In genomic region chr1:182107218-182107617, GRCh38 we compare ENCODE assay signal across 28 cellular contexts. TPM values are rescaled to one million over a fixed set of nuclear protein-coding genes. Genes with fewer than 3 reads are reported as not detected.
DNase-seq lines count a peak whose midpoint lies in the region; ATAC-seq, FAIRE-seq and TF ChIP-seq lines count a peak whose summit lies in the region.
"Had no signal": no experiment of that assay in that cellular context is flagged by ENCODE, and none has a peak within 500 bp of the region (broad histone marks: within the 10 kb centered on the region; RNA-seq: fewer than 3 reads in every experiment).

No MANE protein-coding gene starts in this region.

- no peak overlapping the region for H3K23ac ChIP-seq in H1 (ENCODE audit: insufficient read length)

- H2BK5ac ChIP-seq in H1 (ENCODE audit: low read depth, low read length) = no peak overlapping the region

- H3K23me2 ChIP-seq in H1 (ENCODE audit: low read depth, low read length) = no peaks in the 10 kb centered on the region

- 98% methylated on average over 2 of the region's 2 CpGs; no CpG with 5 or more reads in 1 of the 2 experiments for WGBS in H1 (ENCODE audit: extremely low coverage in 1 of 2, insufficient coverage in 1 of 2, insufficient read length in 1 of 2, insufficient replicate concordance in 2 of 2, low coverage in 1 of 2, low lambda C conversion rate in 2 of 2, missing lambda C conversion rate in 1 of 2), 2 experiments
- 88 to 98% methylated on average over 2 of the region's 2 CpGs for WGBS in aorta, 2 donors

- no peak overlapping the region for H3K56ac ChIP-seq in H1 (replicated peaks; ENCODE audit: insufficient read length, low read depth, low read length)

- H2BK120ac ChIP-seq in H1 (replicated peaks; ENCODE audit: low read depth, low read length) = no peak overlapping the region

- no peak for FAIRE-seq in H1 (lab: Jason Lieb, UNC)
- FAIRE-seq: G401.6, GM19239, K562 had no signal

- TF ChIP-seq CTCF in H1 (IDR thresholded peaks at IDR 0.05; ENCODE audit: control extremely low read depth in 1 of 3, insufficient read depth in 1 of 3, low read depth in 1 of 3, low read length in 3 of 3) = no peak

- H3K36me3 Mint-ChIP-seq in activated CD8-positive, alpha-beta memory T cell treated with anti-CD3 and anti-CD28 coated beads, Interleukin-2, amount 10 ng/mL, durations not matched to agents 7 days and 5 days = peaks cover 3% of the 10 kb centered on the region

- H3K18ac ChIP-seq in H1 (ENCODE audit: extremely low read depth, low read length) = no peak overlapping the region

- no peaks in the 10 kb centered on the region for H3K36me3 ChIP-seq in H1 (ENCODE audit: control insufficient read depth in 2 of 4, insufficient read depth in 4 of 4, low read length in 3 of 4)
- H3K36me3 ChIP-seq in aorta (ENCODE audit: control insufficient read depth in 1 of 2, insufficient read depth in 2 of 2, low read length in 1 of 2) = no peaks in the 10 kb centered on the region
- H3K36me3 ChIP-seq: BE2C had no signal

- H4K20me1 ChIP-seq in H1 (replicated peaks in 1 of 2; ENCODE audit: control insufficient read depth in 1 of 2, insufficient read depth in 2 of 2, low read length in 2 of 2) = no peaks in the 10 kb centered on the region

- no peak overlapping the region for H2AK5ac ChIP-seq in H1 (ENCODE audit: low read depth, low read length)

- no peak overlapping the region for H3K14ac ChIP-seq in H1 (ENCODE audit: insufficient read length)

- CTCF ChIA-PET in activated CD8-positive, alpha-beta memory T cell treated with anti-CD3 and anti-CD28 coated beads, Interleukin-2, amount 10 ng/mL, durations not matched to agents 7 days and 5 days (lab: Charles Lee) = interaction anchor here (1.1 to 1.9 kb wide), 2 partner anchors 20 to 36 kb away, joined by 4 to 6 read pairs; no protein-coding TSS in a partner anchor
- CTCF ChIA-PET in H1 (lab: Charles Lee; ENCODE audit: partially characterized antibody) = interaction anchor here (1.0 to 4.4 kb wide), 4 partner anchors 9 to 376 kb away, joined by 3 to 27 read pairs (median 10); no protein-coding TSS in a partner anchor

- H2BK12ac ChIP-seq in H1 (ENCODE audit: low read depth, low read length) = peak overlapping the region; percentile 72; the same call in 1 of the 2 replicates

- H3K27me3 Mint-ChIP-seq in activated CD8-positive, alpha-beta memory T cell treated with anti-CD3 and anti-CD28 coated beads, Interleukin-2, amount 10 ng/mL, durations not matched to agents 7 days and 5 days = peaks cover 38% of the 10 kb centered on the region

- no peak for TF ChIP-seq RAD21 in H1 (IDR thresholded peaks at IDR 0.05 in 1 of 2, conservative IDR thresholded peaks at IDR 0.05 in 1 of 2; ENCODE audit: low read depth in 2 of 2, low read length in 2 of 2)

- TF ChIP-seq EP300 in H1 (IDR thresholded peaks at IDR 0.05; ENCODE audit: borderline replicate concordance in 1 of 2, low read depth in 2 of 2, low read length in 2 of 2) = no peak

- no peak overlapping the region for H3K4me3 Mint-ChIP-seq in activated CD8-positive, alpha-beta memory T cell treated with anti-CD3 and anti-CD28 coated beads, Interleukin-2, amount 10 ng/mL, durations not matched to agents 7 days and 5 days
- H3K4me3 Mint-ChIP-seq: HFFc6 had no signal

- no peaks in the 10 kb centered on the region for H3K79me2 ChIP-seq in H1 (ENCODE audit: control insufficient read depth in 1 of 2, insufficient read depth in 2 of 2, low read length in 2 of 2)

- no peaks in the 10 kb centered on the region for H3K4me1 Mint-ChIP-seq in activated CD8-positive, alpha-beta memory T cell treated with anti-CD3 and anti-CD28 coated beads, Interleukin-2, amount 10 ng/mL, durations not matched to agents 7 days and 5 days

- H3K27ac Mint-ChIP-seq in activated CD8-positive, alpha-beta memory T cell treated with anti-CD3 and anti-CD28 coated beads, Interleukin-2, amount 10 ng/mL, durations not matched to agents 7 days and 5 days = no peak overlapping the region
- H3K27ac Mint-ChIP-seq: HFFc6 had no signal

- no peak overlapping the region for H2AFZ ChIP-seq in H1 (ENCODE audit: low read length)

- POLR2A ChIA-PET in H1 (lab: Charles Lee; ENCODE audit: partially characterized antibody) = no interaction called here

- intact Hi-C loops in aorta (cut with DNase I) = no loop called here

- no peak for TF ChIP-seq POLR2A in H1 (IDR thresholded peaks at IDR 0.05; ENCODE audit: control extremely low read depth in 1 of 2, low read depth in 2 of 2, low read length in 2 of 2)

- H3K4me3 ChIP-seq in H1 (ENCODE audit: extremely low read depth in 1 of 4, insufficient read depth in 2 of 4, low read depth in 3 of 4, low read length in 4 of 4) (no peak overlapping the region), aorta (ENCODE audit: low read length in 2 of 2) (no peak overlapping the region)
- H3K4me3 ChIP-seq: K562 had no signal

- H3K4me1 ChIP-seq in H1 (replicated peaks in 1 of 4; ENCODE audit: control insufficient read depth in 3 of 4, insufficient read depth in 4 of 4, low read length in 3 of 4) (peaks cover 0 to 3% (median under 1%) of the 10 kb centered on the region in 4 experiments; a peak in 5 of 7 replicates), aorta (ENCODE audit: control insufficient read depth in 1 of 2, insufficient read depth in 2 of 2, low read length in 2 of 2) (no peaks in the 10 kb centered on the region)
- H3K4me1 ChIP-seq: BE2C had no signal

- H3K9ac ChIP-seq in H1 (replicated peaks in 1 of 4; ENCODE audit: extremely low read depth in 1 of 4, low read depth in 3 of 4, low read length in 3 of 4) = no peak overlapping the region

- H3K9me3 Mint-ChIP-seq in activated CD8-positive, alpha-beta memory T cell treated with anti-CD3 and anti-CD28 coated beads, Interleukin-2, amount 10 ng/mL, durations not matched to agents 7 days and 5 days (ENCODE audit: low read depth) = no peaks in the 10 kb centered on the region
- H3K9me3 Mint-ChIP-seq: HFFc6 had no signal

- H3K79me1 ChIP-seq in H1 (ENCODE audit: low read depth, low read length) = no peaks in the 10 kb centered on the region

- no peak overlapping the region for H4K8ac ChIP-seq in H1 (ENCODE audit: extremely low read depth, insufficient read depth, low read length)

- no peak overlapping the region for H3K4me2 ChIP-seq in H1 (ENCODE audit: insufficient read depth in 1 of 2, low read depth in 2 of 2, low read length in 2 of 2)

- H3K27ac ChIP-seq in H1 (ENCODE audit: low read depth, low read length) (no peak overlapping the region), aorta (ENCODE audit: low read depth in 1 of 2, low read length in 2 of 2) (no peak overlapping the region)
- H3K27ac ChIP-seq: 22Rv1 had no signal

- no peak overlapping the region for H2BK15ac ChIP-seq in H1 (ENCODE audit: low read length)

- H2BK20ac ChIP-seq in H1 (ENCODE audit: low read length) = peak overlapping the region; percentile 77

- no peaks in the 10 kb centered on the region for H3K27me3 ChIP-seq in H1 (replicated peaks in 1 of 4; ENCODE audit: control insufficient read depth in 3 of 4, extremely low read depth in 1 of 4, insufficient read depth in 3 of 4, low read length in 3 of 4)
- H3K27me3 ChIP-seq in aorta (ENCODE audit: control insufficient read depth in 1 of 2, insufficient read depth in 2 of 2, low read length in 1 of 2) = peaks cover 0 to 4% of the 10 kb centered on the region in 2 donors
- H3K27me3 ChIP-seq: BE2C had no signal

- H3K4ac ChIP-seq in H1 (replicated peaks; ENCODE audit: insufficient read length, low read depth, low read length) = no peak overlapping the region

- H4K91ac ChIP-seq in H1 (replicated peaks; ENCODE audit: insufficient read length, low read length) = no peak overlapping the region

- no peak for ATAC-seq in activated CD8-positive, alpha-beta memory T cell treated with anti-CD3 and anti-CD28 coated beads, Interleukin-2, amount 10 ng/mL, durations not matched to agents 7 days and 5 days
- no peak for ATAC-seq in aorta (ENCODE audit: low FRiP score)
- ATAC-seq: K562 had no signal

- H4K5ac ChIP-seq in H1 (ENCODE audit: insufficient read length, low read depth, low read length) = no peak overlapping the region

- H3K9me3 ChIP-seq in H1 (ENCODE audit: insufficient read depth in 2 of 2, low read depth in 1 of 2, low read length in 1 of 2) (no peaks in the 10 kb centered on the region), aorta (ENCODE audit: control insufficient read depth, low read length) (peaks cover 5% of the 10 kb centered on the region)
- H3K9me3 ChIP-seq: BE2C had no signal

- peak; percentile 1 for DNase-seq in activated CD8-positive, alpha-beta memory T cell treated with anti-CD3 and anti-CD28 coated beads, Interleukin-2, amount 10 ng/mL, durations not matched to agents 7 days and 5 days
- DNase-seq in activated CD8-positive, alpha-beta memory T cell treated with anti-CD3 and anti-CD28 coated beads, Interleukin-2, amount 50 U/mL, for 4 hours = no peak
- peak; percentile 55 for DNase-seq in NCI-H226
- no peak for DNase-seq in H1 (ENCODE audit: low read depth in 1 of 2, low spot score in 2 of 2)
- DNase-seq in kidney tubule cell (ENCODE audit: low spot score) = peak; percentile 44
- no peak for DNase-seq in stimulated activated CD4-positive, alpha-beta T cell treated with anti-CD3 and anti-CD28 coated beads, Interleukin-4, amount 100 ng/mL, for 24 hours
- DNase-seq in stimulated activated CD4-positive, alpha-beta T cell treated with anti-CD3 and anti-CD28 coated beads, Interleukin-15, amount 100 ng/mL, for 24 hours = no peak
- DNase-seq in aorta = no peak
- DNase-seq: ACHN, BE2C, DMS53, H7, HFFc6, Kasumi-1, NCI-H1092 treated with DMSO at 0.1 percent for 48 hours, NCI-H1436, NCI-H187 treated with DMSO at 0.1 percent for 48 hours, NCI-H2171 treated with DMSO at 0.1 percent for 48 hours, NCI-H446, NCI-H524 treated with DMSO at 0.1 percent for 48 hours, NCI-H774, SHP77 had no signal

TF ChIP-seq in H1, 55 proteins besides CTCF, POLR2A, EP300 and RAD21 (continues in another document):
- no peak for TF ChIP-seq POLR2AphosphoS5 (IDR thresholded peaks at IDR 0.05; ENCODE audit: low read depth, low read length)

RNA-seq across cellular contexts. Expression of gene ZNF648, which starts 45.7 kb away (rescaled TPM):
- total RNA-seq in activated CD8-positive, alpha-beta memory T cell treated with anti-CD3 and anti-CD28 coated beads, Interleukin-2, amount 10 ng/mL, durations not matched to agents 7 days and 5 days = not detected
- 0.20 and 0.23 TPM in 2 replicates for total RNA-seq in H1 (2021; fragmentation: NEBNext Ultra II Directional; extraction: Animal tissue kit (Norgen Biotek cat#: 25700))
- polyA plus RNA-seq in H1 (2011; rRNA removed) = 0.53 and 0.64 TPM in 2 replicates
- 0.49 TPM for polyA plus RNA-seq in H1 (2011; cell fraction: cytosol; rRNA removed)
- 0.90 TPM for polyA plus RNA-seq in H1 (2011; cell fraction: nucleus; rRNA removed)
- polyA plus RNA-seq in H1 (2012, experiment 1 of 2) = 0.12 to 0.20 TPM (median 0.18 TPM) in 4 replicates
- 0.04 TPM for polyA plus RNA-seq in H1 (2012, experiment 2 of 2)
- 0.22 TPM for polyA plus RNA-seq in H1 (2013, experiment 1 of 2)
- 0.20 TPM for polyA plus RNA-seq in H1 (2013, experiment 2 of 2)
- polyA minus RNA-seq in H1 (2011; rRNA and poly(A)+ RNA removed) = 1.3 and 1.6 TPM in 2 replicates
- 0.88 TPM for polyA minus RNA-seq in H1 (2011; cell fraction: cytosol; rRNA and poly(A)+ RNA removed)
- 2.3 TPM for polyA minus RNA-seq in H1 (2011; cell fraction: nucleus; rRNA and poly(A)+ RNA removed)
- not detected for total RNA-seq in aorta
- not detected for polyA plus RNA-seq in aorta
- total RNA-seq: HFFc6, M059J, RPMI7951 had no signal

Comparison
In these comparisons a context has a peak if more than half of its experiments do, and no peak if none do; other contexts are left out.
1. DNase-seq: peak in activated CD8-positive, alpha-beta memory T cell treated with anti-CD3 and anti-CD28 coated beads, Interleukin-2, amount 10 ng/mL, durations not matched to agents 7 days and 5 days (single experiment), NCI-H226 (single experiment) and kidney tubule cell (single experiment); none in activated CD8-positive, alpha-beta memory T cell treated with anti-CD3 and anti-CD28 coated beads, Interleukin-2, amount 50 U/mL, for 4 hours (single experiment), H1 (0 of 2), stimulated activated CD4-positive, alpha-beta T cell treated with anti-CD3 and anti-CD28 coated beads, Interleukin-4, amount 100 ng/mL, for 24 hours (single experiment), stimulated activated CD4-positive, alpha-beta T cell treated with anti-CD3 and anti-CD28 coated beads, Interleukin-15, amount 100 ng/mL, for 24 hours (single experiment) and aorta (0 of 2).